Comparison of ENCODE assay signal across 15 cellular contexts in the genomic region with DNA sequence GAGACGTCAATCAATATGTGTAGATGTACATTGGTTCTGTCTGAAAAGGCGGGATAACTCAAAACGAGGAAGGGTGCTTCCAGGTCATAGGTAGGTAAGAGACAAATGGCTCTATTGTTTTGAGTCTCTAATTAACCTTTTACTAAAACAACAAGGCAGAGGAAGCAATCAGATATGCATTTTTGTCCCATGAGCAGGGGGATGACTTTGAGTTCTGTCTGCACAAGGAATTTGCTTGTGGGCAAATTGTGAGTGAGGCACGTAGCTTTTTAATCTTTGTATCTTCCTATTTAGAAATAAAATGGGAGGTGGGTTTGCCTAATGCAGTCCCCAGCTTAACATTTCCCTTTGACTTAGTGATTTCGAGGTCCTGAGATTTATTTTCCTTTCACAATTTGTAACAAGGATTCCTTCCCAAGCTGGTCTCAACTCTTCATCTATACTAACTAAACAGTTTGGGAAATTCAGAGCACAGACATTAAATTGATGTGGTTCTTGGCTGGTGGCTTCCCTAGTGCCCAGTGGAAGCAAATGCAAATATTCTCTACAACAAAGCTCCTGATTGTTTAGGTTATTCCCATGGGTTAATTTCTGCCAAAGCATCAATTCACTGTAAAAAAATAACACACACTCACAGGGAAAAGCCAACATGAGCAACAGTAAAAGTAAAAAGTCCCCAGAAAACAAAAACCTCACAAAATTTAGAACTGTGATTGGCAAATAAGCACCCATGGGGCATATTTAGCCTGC.
"Had no signal": no experiment of that assay in that cellular context is flagged by ENCODE, and none has a peak within 500 bp of the region (broad histone marks: within the 10 kb centered on the region; RNA-seq: fewer than 3 reads in every experiment).

No MANE protein-coding gene starts in this region.

- H3K36me3 ChIP-seq: esophagus muscularis mucosa, heart left ventricle, left ventricle myocardium inferior, ovary, stomach, thoracic aorta, WERI-Rb-1 had no signal

- DNase-seq: activated CD4-positive, alpha-beta T cell treated with anti-CD3 and anti-CD28 coated beads for 4 hours; activated CD8-positive, alpha-beta memory T cell treated with anti-CD3 and anti-CD28 coated beads, Interleukin-2, amount 50 U/mL, for 48 hours; activated CD8-positive, alpha-beta T cell treated with anti-CD3 and anti-CD28 coated beads, Interleukin-2, amount 10 ng/mL, durations not matched to agents 7 days and 5 days; activated naive CD4-positive, alpha-beta T cell; body of pancreas; dermis blood vessel endothelial cell; heart left ventricle; left ventricle myocardium inferior; ovary; stomach; T-cell; WERI-Rb-1 had no signal

- H3K27me3 ChIP-seq: body of pancreas, esophagus muscularis mucosa, heart left ventricle, ovary, stomach had no signal

- H3K27ac ChIP-seq: body of pancreas, esophagus muscularis mucosa, heart left ventricle, left ventricle myocardium inferior, ovary, stomach, thoracic aorta, WERI-Rb-1 had no signal

- H3K4me3 ChIP-seq: body of pancreas, esophagus muscularis mucosa, heart left ventricle, left ventricle myocardium inferior, ovary, stomach, thoracic aorta had no signal

- H3K9me3 ChIP-seq: body of pancreas, esophagus muscularis mucosa, ovary, thoracic aorta had no signal

- H3K4me1 ChIP-seq: body of pancreas, esophagus muscularis mucosa, heart left ventricle, left ventricle myocardium inferior, stomach had no signal

- ATAC-seq: activated CD8-positive, alpha-beta T cell treated with anti-CD3 and anti-CD28 coated beads, Interleukin-2, amount 10 ng/mL, durations not matched to agents 7 days and 5 days; body of pancreas; heart left ventricle; T-cell had no signal

- FAIRE-seq: keratinocyte had no signal
